13 cellular contexts compared by ENCODE assay signal in genomic region chr2:18546586-18546985, GRCh38. TPM values are rescaled to one million over a fixed set of nuclear protein-coding genes. Genes with fewer than 3 reads are reported as not detected.
DNase-seq lines count a peak whose midpoint lies in the region; ATAC-seq, FAIRE-seq and TF ChIP-seq lines count a peak whose summit lies in the region.
"Had no signal": no experiment of that assay in that cellular context is flagged by ENCODE, and none has a peak within 500 bp of the region (broad histone marks: within the 10 kb centered on the region; RNA-seq: fewer than 3 reads in every experiment).

No MANE protein-coding gene starts in this region.

- no peaks in the 10 kb centered on the region for H3K9me1 ChIP-seq in K562 (ENCODE audit: control insufficient read depth, insufficient read depth, low read length)

- no peak overlapping the region for H3K9ac ChIP-seq in K562 (ENCODE audit: insufficient read depth in 1 of 2, low read depth in 2 of 2, low read length in 2 of 2)

- FAIRE-seq in K562 (lab: Jason Lieb, UNC), result no peak

- CTCF ChIA-PET in K562 (lab: Yijun Ruan, JAX; ENCODE audit: low intra/inter-chr PET ratio), result no interaction called here

- H3K27me3 ChIP-seq in K562 (ENCODE audit: control insufficient read depth in 2 of 2, insufficient read depth in 2 of 2, low read length in 2 of 2) (no peaks in the 10 kb centered on the region), HAP-1 (ENCODE audit: low read depth) (no peaks in the 10 kb centered on the region)

- intact Hi-C loops in K562 (cut with micrococcal nuclease), result no loop called here

- peak; percentile 45 for DNase-seq in COLO668 (lab: John Stamatoyannopoulos, UW; ENCODE audit: unreplicated experiment)
- DNase-seq in NCI-H2081 (lab: John Stamatoyannopoulos, UW), result peak; percentile 66 to 95
- DNase-seq in K562 (ENCODE audit: extremely low read depth in 1 of 4, low spot score in 3 of 4), result no peak
- no peak for DNase-seq in HAP-1 (ENCODE audit: low spot score in 2 of 2)
- DNase-seq in cerebellum (ENCODE audit: low spot score), result no peak
- no peak for DNase-seq in NCI-H1436 (lab: John Stamatoyannopoulos, UW)
- DNase-seq in activated T-cell treated with anti-CD3 and anti-CD28 coated beads for 4 hours, result no peak
- DNase-seq: DMS79; effector CD8-positive, alpha-beta T cell; immature natural killer cell had no signal

- TF ChIP-seq POLR2A in K562 (conservative IDR thresholded peaks at IDR 0.05), result no peak

- H3K79me2 ChIP-seq in K562 (ENCODE audit: control insufficient read depth, insufficient read depth, low read length), result no peaks in the 10 kb centered on the region

- TF ChIP-seq EP300 in K562 (IDR thresholded peaks at IDR 0.05; ENCODE audit: low read length), result no peak

- H3K4me2 ChIP-seq in K562 (ENCODE audit: insufficient read depth, low read length), result no peak overlapping the region

- H3K4me3 ChIP-seq in K562 (no peak overlapping the region), HAP-1 (no peak overlapping the region)

- ATAC-seq in GM21576 (IDR thresholded peaks at IDR 0.05; ENCODE audit: unreplicated experiment), result peak; percentile 74
- ATAC-seq in K562, result no peak
- ATAC-seq: Panc1 had no signal

- H3K9me3 ChIP-seq in K562 (replicated peaks; ENCODE audit: control insufficient read depth, insufficient read depth, low read depth, low read length), result no peaks in the 10 kb centered on the region
- H3K9me3 ChIP-seq in HAP-1, result no peaks in the 10 kb centered on the region

- BruUV-seq in K562 (replicated peaks; lab: Mats Ljungman, UMichigan), result no TSS peak

- no peak for TF ChIP-seq CTCF in K562 (IDR thresholded peaks at IDR 0.05 in 2 of 3, conservative IDR thresholded peaks at IDR 0.05 in 1 of 3; ENCODE audit: insufficient read depth in 2 of 3, low read depth in 1 of 3, low read length in 3 of 3)

- peaks cover 0 to 14% of the 10 kb centered on the region in 2 experiments; a peak in 3 of 5 replicates for H3K4me1 ChIP-seq in K562 (replicated peaks in 1 of 2; ENCODE audit: control insufficient read depth in 2 of 2, insufficient read depth in 2 of 2, low read length in 2 of 2)
- H3K4me1 ChIP-seq in HAP-1, result no peaks in the 10 kb centered on the region

- TF ChIP-seq RAD21 in K562 (CRISPR knock-in tag; conservative IDR thresholded peaks at IDR 0.05 in 1 of 2, IDR thresholded peaks at IDR 0.05 in 1 of 2), result no peak

- POLR2A ChIA-PET in K562 (lab: Yijun Ruan, JAX), result no interaction called here

- in situ Hi-C loops in K562 (cut with MboI) (no loop called here), HAP-1 (cut with MboI; ENCODE audit: low sequenced_read_pairs) (no loop called here)

- H3K27ac ChIP-seq in K562 (ENCODE audit: extremely low read depth, low read depth, low read length), result no peak overlapping the region

- H4K20me1 ChIP-seq in K562 (replicated peaks; ENCODE audit: control insufficient read depth, insufficient read depth, low read length), result no peaks in the 10 kb centered on the region

- WGBS in K562 (ENCODE audit: insufficient coverage, low coverage, missing lambda C conversion rate), result 28% methylated on average over 2 of the region's 2 CpGs

- H3K36me3 ChIP-seq in K562 (ENCODE audit: control insufficient read depth, insufficient read depth, low read length) (no peaks in the 10 kb centered on the region), HAP-1 (replicated peaks) (no peaks in the 10 kb centered on the region)

- peak overlapping the region; percentile 8; the same call in 1 of the 2 replicates for H2AFZ ChIP-seq in K562 (ENCODE audit: low read depth, low read length)

TF ChIP-seq in K562, 482 proteins besides CTCF, POLR2A, EP300 and RAD21:
- TF ChIP-seq, protein P1, sequence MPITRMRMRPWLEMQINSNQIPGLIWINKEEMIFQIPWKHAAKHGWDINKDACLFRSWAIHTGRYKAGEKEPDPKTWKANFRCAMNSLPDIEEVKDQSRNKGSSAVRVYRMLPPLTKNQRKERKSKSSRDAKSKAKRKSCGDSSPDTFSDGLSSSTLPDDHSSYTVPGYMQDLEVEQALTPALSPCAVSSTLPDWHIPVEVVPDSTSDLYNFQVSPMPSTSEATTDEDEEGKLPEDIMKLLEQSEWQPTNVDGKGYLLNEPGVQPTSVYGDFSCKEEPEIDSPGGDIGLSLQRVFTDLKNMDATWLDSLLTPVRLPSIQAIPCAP (CRISPR knock-in tag; IDR thresholded peaks at IDR 0.05; ENCODE audit: borderline replicate concordance), result no peak
- TF ChIP-seq PURB (CRISPR knock-in tag; IDR thresholded peaks at IDR 0.05; ENCODE audit: low read depth) (no peak), MITF (IDR thresholded peaks at IDR 0.05) (no peak), NFXL1 (CRISPR knock-in tag; IDR thresholded peaks at IDR 0.05) (no peak), MBD2 (IDR thresholded peaks at IDR 0.05; ENCODE audit: borderline replicate concordance, low read depth) (no peak), KAT8 (IDR thresholded peaks at IDR 0.05; ENCODE audit: low read depth) (no peak), ZNF639 (CRISPR knock-in tag; conservative IDR thresholded peaks at IDR 0.05 in 1 of 2, IDR thresholded peaks at IDR 0.05 in 1 of 2) (no peak)

RNA-seq across cellular contexts. Expression of gene RDH14, which starts 13.9 kb away (rescaled TPM):
- total RNA-seq in K562 (2011; cell fraction: chromatin; rRNA removed; ENCODE audit: low replicate concordance), result 6.0 and 21.7 TPM in 2 replicates
- 10.3 and 12.0 TPM in 2 replicates for total RNA-seq in K562 (2011; cell fraction: nucleolus; rRNA removed)
- total RNA-seq in K562 (2011; cell fraction: nucleoplasm; rRNA removed), result 11.3 and 14.8 TPM in 2 replicates
- total RNA-seq in K562 (2014; rRNA removed) (16.5 and 16.9 TPM in 2 replicates), K562 (2014; rRNA removed; fragmentation: Illumina TruSeq; extraction: Trizol) (24.3 and 29.2 TPM in 2 replicates), K562 (2015; rRNA removed; fragmentation: Illumina TruSeq; extraction: Trizol) (22.1 and 26.2 TPM in 2 replicates), K562 (2021) (12.8 and 14.2 TPM in 2 replicates), cerebellum (17.6 TPM)
- polyA plus RNA-seq in K562 (2011; rRNA removed) (21.0 and 25.8 TPM in 2 replicates), K562 (2014; fragmentation: Illumina TruSeq; extraction: Trizol) (20.9 and 22.9 TPM in 2 replicates), K562 (2014; fragmentation: Nextera tagmentation; extraction: Ambion mirVana) (1 to 10 TPM; 6.7 to 9.1 TPM), K562 (2014; rRNA removed) (20.5 and 25.5 TPM in 2 replicates)
- 10.4 and 10.6 TPM in 2 replicates for polyA plus RNA-seq in K562 (2011; cell fraction: cytosol; rRNA removed)
- polyA plus RNA-seq in K562 (2011; cell fraction: nucleus; rRNA removed), result 5.9 and 8.2 TPM in 2 replicates
- 11.0 and 13.0 TPM in 2 replicates for polyA plus RNA-seq in K562 (2012)
- 12.0 and 14.8 TPM in 2 replicates for polyA minus RNA-seq in K562 (2011; rRNA and poly(A)+ RNA removed)
- polyA minus RNA-seq in K562 (2011; cell fraction: cytosol; rRNA and poly(A)+ RNA removed), result 7.5 and 7.9 TPM in 2 replicates
- polyA minus RNA-seq in K562 (2011; cell fraction: nucleus; rRNA and poly(A)+ RNA removed), result 5.3 and 15.1 TPM in 2 replicates

RNA-seq across cellular contexts. Expression of gene NT5C1B, which starts 42.8 kb away (rescaled TPM):
- total RNA-seq in K562 (2011; cell fraction: chromatin; rRNA removed; ENCODE audit: low replicate concordance), result not detected in 2 replicates
- total RNA-seq in K562 (2011; cell fraction: nucleolus; rRNA removed), result not detected in 2 replicates
- total RNA-seq in K562 (2011; cell fraction: nucleoplasm; rRNA removed), result not detected in 2 replicates
- not detected in 2 replicates for total RNA-seq in K562 (2014; rRNA removed)
- total RNA-seq in K562 (2014; rRNA removed; fragmentation: Illumina TruSeq; extraction: Trizol), result not detected in 2 replicates
- total RNA-seq in K562 (2015; rRNA removed; fragmentation: Illumina TruSeq; extraction: Trizol), result not detected in 2 replicates
- total RNA-seq in K562 (2021), result not detected in 2 replicates
- polyA plus RNA-seq in K562 (2011; rRNA removed), result not detected in 2 replicates
- not detected in 2 replicates for polyA plus RNA-seq in K562 (2011; cell fraction: cytosol; rRNA removed)
- not detected in 2 replicates for polyA plus RNA-seq in K562 (2011; cell fraction: nucleus; rRNA removed)
- polyA plus RNA-seq in K562 (2012), result 0.07 and 0.08 TPM in 2 replicates
- polyA plus RNA-seq in K562 (2014; fragmentation: Illumina TruSeq; extraction: Trizol), result not detected in 2 replicates
- polyA plus RNA-seq in K562 (2014; fragmentation: Nextera tagmentation; extraction: Ambion mirVana), result under 1 TPM in 1 of 2 experiments, not detected in 1; 0.07 TPM
- polyA plus RNA-seq in K562 (2014; rRNA removed), result not detected in 2 replicates
- polyA minus RNA-seq in K562 (2011; rRNA and poly(A)+ RNA removed), result not detected in 2 replicates
- polyA minus RNA-seq in K562 (2011; cell fraction: cytosol; rRNA and poly(A)+ RNA removed), result not detected in 2 replicates
- not detected in 2 replicates for polyA minus RNA-seq in K562 (2011; cell fraction: nucleus; rRNA and poly(A)+ RNA removed)
- total RNA-seq in cerebellum, result 0.09 TPM
- total RNA-seq: progenitor cell of endocrine pancreas had no signal

Comparison
In these comparisons a context has a peak if more than half of its experiments do, and no peak if none do; other contexts are left out.
1. DNase-seq: peak in COLO668 (single experiment) and NCI-H2081 (2 of 2); none in K562 (0 of 4), HAP-1 (0 of 2), cerebellum (single experiment), NCI-H1436 (single experiment) and activated T-cell treated with anti-CD3 and anti-CD28 coated beads for 4 hours (single experiment).